ENCODE assay signal across 10 cellular contexts in genomic region chr7:55476071-55476803, GRCh38.
DNase-seq lines count a peak whose midpoint lies in the region; ATAC-seq and TF ChIP-seq lines count a peak whose summit lies in the region.
"Had no signal": no experiment of that assay in that cellular context is flagged by ENCODE, and none has a peak within 500 bp of the region (broad histone marks: within the 10 kb centered on the region; RNA-seq: fewer than 3 reads in every experiment).

No MANE protein-coding gene starts in this region.

- POLR2A ChIA-PET in AG04449 (lab: Yijun Ruan, JAX), result no interaction called here

- H3K27me3 Mint-ChIP-seq in activated naive CD8-positive, alpha-beta T cell treated with anti-CD3 and anti-CD28 coated beads, Interleukin-2, amount 50 U/mL, for 24 hours, result no peaks in the 10 kb centered on the region

- CTCF ChIA-PET in AG04449 (lab: Yijun Ruan, JAX), result interaction anchor here (1.2 kb wide), 1 partner anchor 196 kb away, joined by 3 read pairs; no protein-coding TSS in a partner anchor

- ATAC-seq in activated naive CD8-positive, alpha-beta T cell treated with anti-CD3 and anti-CD28 coated beads, Interleukin-2, amount 50 U/mL, for 24 hours, result no peak
- ATAC-seq in GM21737 (IDR thresholded peaks at IDR 0.05; ENCODE audit: unreplicated experiment) (no peak), HG02571 (IDR thresholded peaks at IDR 0.05; ENCODE audit: unreplicated experiment) (no peak)

- H3K9me3 Mint-ChIP-seq in activated naive CD8-positive, alpha-beta T cell treated with anti-CD3 and anti-CD28 coated beads, Interleukin-2, amount 50 U/mL, for 24 hours, result no peaks in the 10 kb centered on the region

- peak overlapping the region; percentile 50 for H3K27ac Mint-ChIP-seq in activated naive CD8-positive, alpha-beta T cell treated with anti-CD3 and anti-CD28 coated beads, Interleukin-2, amount 50 U/mL, for 24 hours

- no peak overlapping the region for H3K27ac ChIP-seq in right atrium auricular region

- no peaks in the 10 kb centered on the region for H3K27me3 ChIP-seq in right atrium auricular region

- TF ChIP-seq CTCF in AG04449 (IDR thresholded peaks at IDR 0.05; ENCODE audit: insufficient read depth, low read length, missing control alignments) (no peak), right atrium auricular region (IDR thresholded peaks at IDR 0.05) (no peak)

- H3K4me1 Mint-ChIP-seq in activated naive CD8-positive, alpha-beta T cell treated with anti-CD3 and anti-CD28 coated beads, Interleukin-2, amount 50 U/mL, for 24 hours, result peaks cover 61% of the 10 kb centered on the region

- peak; percentile 49 for DNase-seq in AG04449 (ENCODE audit: low read depth, low spot score)
- peak; percentile 52 for DNase-seq in GM04504 (ENCODE audit: low read depth)
- DNase-seq in activated naive CD8-positive, alpha-beta T cell treated with anti-CD3 and anti-CD28 coated beads, Interleukin-2, amount 50 U/mL, for 24 hours, result no peak
- peak; percentile 44 for DNase-seq in iris pigment epithelial cell (ENCODE audit: low read depth)
- DNase-seq in right atrium auricular region (ENCODE audit: low spot score), result no peak
- no peak for DNase-seq in mucosa of gallbladder (ENCODE audit: low spot score)
- DNase-seq: DMS153, RPMI8226 had no signal

- H3K4me3 ChIP-seq in AG04449 (ENCODE audit: low read depth, low read length) (no peak overlapping the region), right atrium auricular region (no peak overlapping the region)

- no peaks in the 10 kb centered on the region for H3K9me3 ChIP-seq in right atrium auricular region

- no peak overlapping the region for H3K4me3 Mint-ChIP-seq in activated naive CD8-positive, alpha-beta T cell treated with anti-CD3 and anti-CD28 coated beads, Interleukin-2, amount 50 U/mL, for 24 hours

- peaks cover 6% of the 10 kb centered on the region for H3K36me3 Mint-ChIP-seq in activated naive CD8-positive, alpha-beta T cell treated with anti-CD3 and anti-CD28 coated beads, Interleukin-2, amount 50 U/mL, for 24 hours (ENCODE audit: low read depth)

- no peaks in the 10 kb centered on the region for H3K4me1 ChIP-seq in right atrium auricular region

- no peaks in the 10 kb centered on the region for H3K36me3 ChIP-seq in right atrium auricular region

Comparison
In these comparisons a context has a peak if more than half of its experiments do, and no peak if none do; other contexts are left out.
1. DNase-seq: peak in AG04449 (single experiment), GM04504 (single experiment) and iris pigment epithelial cell (single experiment); none in activated naive CD8-positive, alpha-beta T cell treated with anti-CD3 and anti-CD28 coated beads, Interleukin-2, amount 50 U/mL, for 24 hours (single experiment), right atrium auricular region (single experiment) and mucosa of gallbladder (single experiment).